Comparison of ENCODE assay signal across 23 cellular contexts in the genomic region with DNA sequence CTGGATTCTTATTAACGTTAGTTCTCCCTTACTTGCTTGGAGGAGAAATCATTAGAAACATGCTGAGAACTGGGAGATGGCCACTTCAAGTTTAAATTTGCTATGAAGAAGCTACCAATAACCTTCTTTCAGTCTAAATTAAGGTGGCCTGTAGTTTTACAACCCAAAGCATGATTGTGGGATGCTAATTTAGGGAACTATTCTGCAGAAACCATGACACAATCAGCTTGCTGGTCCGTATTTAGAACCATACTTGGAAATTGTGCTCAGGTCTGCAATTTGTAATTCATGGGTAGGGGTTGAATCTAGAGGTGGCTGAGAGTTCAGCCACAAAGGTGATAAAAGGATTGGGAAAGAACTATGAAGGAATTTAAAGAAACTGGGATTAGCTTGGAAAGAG.
"Had no signal": no experiment of that assay in that cellular context is flagged by ENCODE, and none has a peak within 500 bp of the region (broad histone marks: within the 10 kb centered on the region; RNA-seq: fewer than 3 reads in every experiment).

No MANE protein-coding gene starts in this region.

- H3K36me3 ChIP-seq: colonic mucosa, esophagus squamous epithelium, gastroesophageal sphincter, left ventricle myocardium inferior, lower lobe of right lung, suprapubic skin, thyroid gland, uterus had no signal

- H3K27ac Mint-ChIP-seq: immature natural killer cell; memory B cell; naive B cell; nephron progenitor cell; stimulated activated effector memory CD8-positive, alpha-beta T cell treated with anti-CD3 and anti-CD28 coated beads, Interleukin-12 subunit alpha, Interleukin-12 subunit beta, amount 100 ng/mL, for 72 hours; type B pancreatic cell had no signal

- H3K4me1 Mint-ChIP-seq: immature natural killer cell, memory B cell, naive B cell had no signal

- H3K27me3 Mint-ChIP-seq: memory B cell, naive B cell, type B pancreatic cell had no signal

- H3K4me3 Mint-ChIP-seq: immature natural killer cell; memory B cell; naive B cell; nephron progenitor cell; stimulated activated effector memory CD8-positive, alpha-beta T cell treated with anti-CD3 and anti-CD28 coated beads, Interleukin-12 subunit alpha, Interleukin-12 subunit beta, amount 100 ng/mL, for 72 hours; type B pancreatic cell had no signal

- H3K4me1 ChIP-seq: colonic mucosa, gastroesophageal sphincter, left ventricle myocardium inferior, lower lobe of right lung, suprapubic skin had no signal

- H3K9me3 ChIP-seq: colonic mucosa, esophagus squamous epithelium, gastroesophageal sphincter, left ventricle myocardium inferior, lower lobe of right lung, suprapubic skin, thyroid gland, uterus had no signal

- ATAC-seq: gastroesophageal sphincter; lower lobe of right lung; right cardiac atrium; stimulated activated effector memory CD8-positive, alpha-beta T cell treated with anti-CD3 and anti-CD28 coated beads, Interleukin-12 subunit alpha, Interleukin-12 subunit beta, amount 100 ng/mL, for 72 hours; stimulated activated naive CD8-positive, alpha-beta T cell treated with anti-CD3 and anti-CD28 coated beads, Interleukin-15, Interleukin-2, amounts not matched to agents 100 U/mL and 50 U/mL, for 24 hours had no signal

- H3K27ac ChIP-seq: colonic mucosa, esophagus squamous epithelium, gastroesophageal sphincter, left ventricle myocardium inferior, lower lobe of right lung, suprapubic skin, thyroid gland had no signal

- H3K36me3 Mint-ChIP-seq: immature natural killer cell; memory B cell; stimulated activated effector memory CD8-positive, alpha-beta T cell treated with anti-CD3 and anti-CD28 coated beads, Interleukin-12 subunit alpha, Interleukin-12 subunit beta, amount 100 ng/mL, for 72 hours had no signal

- FAIRE-seq: keratinocyte had no signal

- H3K4me3 ChIP-seq: colonic mucosa, esophagus squamous epithelium, gastroesophageal sphincter, left ventricle myocardium inferior, lower lobe of right lung, suprapubic skin, thyroid gland, uterus had no signal

- H3K27me3 ChIP-seq: colonic mucosa, esophagus squamous epithelium, gastroesophageal sphincter, suprapubic skin, thyroid gland, uterus had no signal

- DNase-seq: colonic mucosa; dermis blood vessel endothelial cell; esophagus squamous epithelium; foreskin fibroblast; immature natural killer cell; left ventricle myocardium inferior; lower lobe of right lung; midbrain; naive B cell; nephron progenitor cell; posterior cingulate gyrus; right cardiac atrium; stimulated activated CD4-positive, alpha-beta T cell treated with anti-CD3 and anti-CD28 coated beads, Interleukin-4, amount 100 ng/mL, for 1 hour; stimulated activated CD8-positive, alpha-beta memory T cell treated with anti-CD3 and anti-CD28 coated beads, Interleukin-4, amount 100 ng/mL, for 48 hours; stimulated activated naive CD8-positive, alpha-beta T cell treated with anti-CD3 and anti-CD28 coated beads, Interleukin-15, Interleukin-2, amounts not matched to agents 100 U/mL and 50 U/mL, for 24 hours; thyroid gland; uterus had no signal
